8 cellular contexts compared by ENCODE assay signal in the genomic region with DNA sequence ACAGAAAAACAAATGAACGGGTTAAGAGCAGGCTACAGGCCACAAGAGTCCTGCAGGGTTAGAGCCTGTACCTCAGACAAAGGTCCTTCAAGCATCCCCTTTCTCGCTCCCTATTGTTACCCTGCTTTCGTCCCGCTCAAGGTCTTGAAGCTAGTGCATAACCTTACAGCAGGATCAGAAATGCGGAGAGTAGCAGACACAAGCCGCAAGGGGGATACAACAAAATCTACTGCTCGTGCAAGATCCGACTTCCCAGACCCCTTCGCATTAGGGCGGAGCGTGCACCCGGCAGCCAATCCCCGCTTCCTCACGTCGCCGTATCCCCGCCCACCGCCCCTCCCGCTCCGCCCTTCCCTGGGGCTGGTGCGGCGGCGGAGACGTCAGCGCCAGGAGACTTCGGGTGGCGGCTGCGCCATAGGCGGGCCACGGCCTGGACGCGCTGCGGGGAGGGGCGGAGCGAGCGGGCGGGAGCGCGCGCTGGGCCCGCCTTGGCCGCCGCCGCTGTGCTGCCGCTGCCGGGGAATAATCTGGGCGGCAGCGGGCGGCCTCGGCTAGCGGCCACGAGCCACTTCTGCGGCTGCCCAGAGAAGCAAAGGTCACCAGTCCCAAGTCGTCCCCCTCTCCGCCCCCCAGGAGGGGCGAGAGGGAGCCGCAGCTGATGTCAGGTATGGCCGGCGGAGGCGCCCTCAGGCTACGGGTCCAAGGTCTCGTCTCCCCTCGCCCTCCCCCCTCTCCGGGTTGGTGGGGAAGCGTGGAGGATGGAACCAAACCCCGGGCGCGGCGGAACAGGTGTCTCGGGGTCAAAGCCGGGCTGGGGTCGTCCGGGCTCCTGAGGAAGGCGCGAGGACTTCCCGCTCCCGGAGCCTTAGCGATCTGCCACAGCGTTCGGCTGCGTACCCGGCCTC. TPM values are rescaled to one million over a fixed set of nuclear protein-coding genes. Genes with fewer than 3 reads are reported as not detected.
DNase-seq lines count a peak whose midpoint lies in the region; TF ChIP-seq lines count a peak whose summit lies in the region.

C1GALT1 (plus strand) TSS at position 389 of the 905 bp plus-strand sequence. CDS start 51,776 bp downstream, outside the sequence.

- no peaks in the 10 kb centered on the region for H3K36me3 ChIP-seq in effector memory CD4-positive, alpha-beta T cell (ENCODE audit: control insufficient read depth, insufficient read depth, low read length)

- H3K27me3 ChIP-seq in effector memory CD4-positive, alpha-beta T cell (replicated peaks; ENCODE audit: control insufficient read depth, insufficient read depth, low read length, poor library complexity, severe bottlenecking): no peaks in the 10 kb centered on the region

- TF ChIP-seq CTCF in GM20000 (IDR thresholded peaks at IDR 0.05; ENCODE audit: extremely low read depth, missing control alignments): peak; percentile 8

- no peaks in the 10 kb centered on the region for H3K9me3 ChIP-seq in effector memory CD4-positive, alpha-beta T cell (ENCODE audit: control insufficient read depth, low read length)

- H3K4me3 ChIP-seq in effector memory CD4-positive, alpha-beta T cell (ENCODE audit: insufficient read depth, low read depth, low read length, poor library complexity, severe bottlenecking): peak within 1 kb of the TSS; percentile 92

- peak; percentile 87 for DNase-seq in COR-L47 (lab: John Stamatoyannopoulos, UW)
- peak; percentile 95 for DNase-seq in GM20000 (ENCODE audit: low spot score)
- peak; percentile 98 for DNase-seq in HT-29 (ENCODE audit: low spot score)
- DNase-seq in NK-92 treated with Interleukin-12 subunit alpha and Interleukin-12 subunit beta, amount 100 ng/mL, for 24 hours (lab: John Stamatoyannopoulos, UW): peak; percentile 90
- DNase-seq in effector memory CD4-positive, alpha-beta T cell: peak; percentile 95 to 96 (median 95)
- peak; percentile 98 for DNase-seq in medulla oblongata (ENCODE audit: extremely low spot score)
- peak; percentile 95 for DNase-seq in stimulated activated CD8-positive, alpha-beta memory T cell treated with anti-CD3 and anti-CD28 coated beads, Interleukin-12 subunit alpha, Interleukin-12 subunit beta, amount 100 ng/mL, for 1 hour (ENCODE audit: low read depth)

- H3K4me1 ChIP-seq in effector memory CD4-positive, alpha-beta T cell (ENCODE audit: control insufficient read depth, insufficient read depth, low read length, poor library complexity, severe bottlenecking): peaks cover 24% of the 10 kb centered on the region

- CTCF ChIA-PET in activated CD8-positive, alpha-beta memory T cell treated with anti-CD3 and anti-CD28 coated beads for 36 hours (lab: Charles Lee): interaction anchor here (1.5 to 1.7 kb wide), 2 partner anchors 19 to 23 kb away, joined by 3 to 4 read pairs; no protein-coding TSS in a partner anchor

- H3K27ac ChIP-seq in effector memory CD4-positive, alpha-beta T cell (ENCODE audit: insufficient read depth, low read length, poor library complexity, severe bottlenecking): peak within 1 kb of the TSS; percentile 93

- POLR2A ChIA-PET in activated CD8-positive, alpha-beta memory T cell treated with anti-CD3 and anti-CD28 coated beads for 36 hours (lab: Charles Lee): interaction anchor here (0.6 to 1.0 kb wide), 4 partner anchors 9 to 83 kb away, joined by 3 to 5 read pairs (median 3); no protein-coding TSS in a partner anchor

RNA-seq across cellular contexts. Expression of gene C1GALT1, which starts in this region (rescaled TPM):
- total RNA-seq in HT-29 (2014; rRNA removed; shearing (Covaris generic)): 19.4 and 25.2 TPM in 2 replicates
- total RNA-seq in activated CD8-positive, alpha-beta memory T cell treated with anti-CD3 and anti-CD28 coated beads for 36 hours: 10 to 100 TPM; 43.4 to 44.9 TPM

Comparison
In these comparisons a context has a peak if more than half of its experiments do, and no peak if none do; other contexts are left out.
1. Peak in every context shown above with its lines: DNase-seq, H3K4me3 ChIP-seq and H3K27ac ChIP-seq.